ENCODE assay signal across 1 cellular context in the genomic region with DNA sequence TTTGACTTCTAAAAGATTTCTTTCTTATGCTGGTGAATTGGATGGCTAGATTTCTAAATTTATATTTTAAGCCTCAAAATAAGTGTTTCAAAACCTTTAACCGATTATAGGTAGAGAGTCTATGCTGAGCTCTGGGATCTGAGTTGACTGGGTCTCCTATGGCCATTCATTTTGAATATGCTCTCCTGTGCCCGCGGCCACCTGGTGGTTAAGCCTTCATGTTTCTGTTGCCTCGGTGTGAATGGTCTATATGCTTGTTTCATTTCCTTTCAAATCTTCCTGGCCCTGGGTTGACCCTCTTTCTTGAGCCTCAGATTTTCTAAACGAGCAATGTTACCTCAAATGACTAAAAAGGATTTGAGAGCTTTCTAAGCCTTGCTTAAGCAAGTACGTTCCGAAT.
TF ChIP-seq lines count a peak whose summit lies in the region.

No MANE protein-coding gene starts in this region.

TF ChIP-seq in SK-N-SH, 30 proteins besides CTCF, POLR2A, EP300 and RAD21 (continued from another document):
- TF ChIP-seq, protein P1, sequence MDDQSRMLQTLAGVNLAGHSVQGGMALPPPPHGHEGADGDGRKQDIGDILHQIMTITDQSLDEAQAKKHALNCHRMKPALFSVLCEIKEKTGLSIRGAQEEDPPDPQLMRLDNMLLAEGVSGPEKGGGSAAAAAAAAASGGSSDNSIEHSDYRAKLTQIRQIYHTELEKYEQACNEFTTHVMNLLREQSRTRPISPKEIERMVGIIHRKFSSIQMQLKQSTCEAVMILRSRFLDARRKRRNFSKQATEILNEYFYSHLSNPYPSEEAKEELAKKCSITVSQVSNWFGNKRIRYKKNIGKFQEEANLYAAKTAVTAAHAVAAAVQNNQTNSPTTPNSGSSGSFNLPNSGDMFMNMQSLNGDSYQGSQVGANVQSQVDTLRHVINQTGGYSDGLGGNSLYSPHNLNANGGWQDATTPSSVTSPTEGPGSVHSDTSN (IDR thresholded peaks at IDR 0.05): no peak
